In genomic region chr5:119356384-119357188, GRCh38 we compare ENCODE assay signal across 9 cellular contexts.
DNase-seq lines count a peak whose midpoint lies in the region; ATAC-seq and TF ChIP-seq lines count a peak whose summit lies in the region.
"Had no signal": no experiment of that assay in that cellular context is flagged by ENCODE, and none has a peak within 500 bp of the region (broad histone marks: within the 10 kb centered on the region; RNA-seq: fewer than 3 reads in every experiment).

No MANE protein-coding gene starts in this region.

- H3K36me3 ChIP-seq in HUES6 (ENCODE audit: control insufficient read depth, insufficient read depth, low read length) (no peaks in the 10 kb centered on the region), tibial artery (no peaks in the 10 kb centered on the region)

- no peaks in the 10 kb centered on the region for H3K9me3 ChIP-seq in HUES6 (ENCODE audit: control insufficient read depth, insufficient read depth, low read depth, low read length)
- no peaks in the 10 kb centered on the region for H3K9me3 ChIP-seq in tibial artery

- H3K9ac ChIP-seq in HUES6 (ENCODE audit: low read length) = peak overlapping the region; percentile 56

- H3K27ac ChIP-seq in HUES6 (ENCODE audit: low read depth, low read length) = no peak overlapping the region; the same call in 1 of the 2 replicates
- peak overlapping the region; percentile 77 to 79 for H3K27ac ChIP-seq in tibial artery

- no peak for TF ChIP-seq CTCF in tibial artery (IDR thresholded peaks at IDR 0.05)

- ATAC-seq in GM18861 (IDR thresholded peaks at IDR 0.05; ENCODE audit: unreplicated experiment) = no peak
- ATAC-seq: HCT116 had no signal

- H3K27me3 ChIP-seq in HUES6 (ENCODE audit: control insufficient read depth, insufficient read depth, low read length) (peaks cover 9% of the 10 kb centered on the region; the same call in 1 of the 2 replicates), tibial artery (no peaks in the 10 kb centered on the region)

- H3K4me3 ChIP-seq in HUES6 (ENCODE audit: low read depth, low read length) = peak overlapping the region; percentile 77
- H3K4me3 ChIP-seq in tibial artery = peak overlapping the region; percentile 63 to 76

- H3K4me1 ChIP-seq in HUES6 (ENCODE audit: control insufficient read depth, insufficient read depth, low read length) (peaks cover 74% of the 10 kb centered on the region), tibial artery (peaks cover 0 to 58% (median 30%) of the 10 kb centered on the region in 4 donors)

- intact Hi-C loops in tibial artery (cut with DNase I; ENCODE audit: low total_unique reads) = no loop called here

- DNase-seq in CD1c-positive myeloid dendritic cell (ENCODE audit: extremely low spot score) (peak; percentile 73), astrocyte of the hippocampus (ENCODE audit: low read depth, low spot score) (peak; percentile 65), left kidney (ENCODE audit: low read depth, low spot score) (peak; percentile 57), tibial artery (no peak), NCI-H146 treated with DMSO at 0.1 percent for 48 hours (lab: John Stamatoyannopoulos, UW; ENCODE audit: unreplicated experiment) (no peak), DMS79 treated with DMSO at 0.1 percent for 48 hours (lab: John Stamatoyannopoulos, UW) (no peak)

Comparison
In these comparisons a context has a peak if more than half of its experiments do, and no peak if none do; other contexts are left out.
1. DNase-seq: peak in CD1c-positive myeloid dendritic cell (single experiment), astrocyte of the hippocampus (single experiment) and left kidney (single experiment); none in tibial artery (0 of 2), NCI-H146 treated with DMSO at 0.1 percent for 48 hours (single experiment) and DMS79 treated with DMSO at 0.1 percent for 48 hours (single experiment).